ENCODE assay signal across 8 cellular contexts in genomic region chr7:46297515-46297914, GRCh38.
"Had no signal": no experiment of that assay in that cellular context is flagged by ENCODE, and none has a peak within 500 bp of the region (broad histone marks: within the 10 kb centered on the region; RNA-seq: fewer than 3 reads in every experiment).

No MANE protein-coding gene starts in this region.

- FAIRE-seq: G401.6, GM12878, GM12891, GM12892, GM18507, GM19239 had no signal

- DNase-seq: GDM1, GF-D8 had no signal

- ATAC-seq: GM12878 had no signal

- H3K4me3 ChIP-seq: GM12878 had no signal
